8 cellular contexts compared by ENCODE assay signal in genomic region chr14:35687335-35687939, GRCh38.
DNase-seq lines count a peak whose midpoint lies in the region; ATAC-seq, FAIRE-seq and TF ChIP-seq lines count a peak whose summit lies in the region.

No MANE protein-coding gene starts in this region.

- H3K27me3 ChIP-seq in PC-9 (ENCODE audit: insufficient read depth, low read depth) (no peaks in the 10 kb centered on the region), lung (ENCODE audit: control insufficient read depth, insufficient read depth) (no peaks in the 10 kb centered on the region)

- intact Hi-C loops in PC-9 (cut with micrococcal nuclease; ENCODE audit: unreplicated experiment) = loop anchor here (10.0 kb wide), 2 partner anchors 263 to 463 kb away; no protein-coding TSS in a partner anchor

- peak; percentile 5 for DNase-seq in GM18507 (ENCODE audit: extremely low spot score, insufficient read length, low read depth)
- peak in 1 of 2 experiments; percentile 23 for DNase-seq in PC-9
- DNase-seq in choroid plexus epithelial cell (ENCODE audit: low read depth) = peak; percentile 83
- DNase-seq in lung (ENCODE audit: low spot score) = no peak
- peak; percentile 33 for DNase-seq in urothelium cell line (ENCODE audit: low spot score)

- CTCF ChIA-PET in PC-9 (lab: Charles Lee) = interaction anchor here (0.6 kb wide), 1 partner anchor 360 kb away, joined by 7 read pairs; no protein-coding TSS in a partner anchor

- FAIRE-seq in GM18507 (lab: Jason Lieb, UNC) = peak; percentile 77
- no peak for FAIRE-seq in urothelium cell line (lab: Jason Lieb, UNC)

- ATAC-seq in lung (ENCODE audit: insufficient read depth, low FRiP score) (peak; percentile 66), HG03457 (IDR thresholded peaks at IDR 0.05; ENCODE audit: unreplicated experiment) (no peak)

- H3K36me3 ChIP-seq in PC-9 (ENCODE audit: low read depth) = no peaks in the 10 kb centered on the region
- peaks cover 5 to 12% of the 10 kb centered on the region in 2 donors for H3K36me3 ChIP-seq in lung (ENCODE audit: control insufficient read depth in 2 of 2, insufficient read depth in 2 of 2, low read length in 2 of 2)

- no peak overlapping the region for H3K27ac ChIP-seq in C4-2B
- H3K27ac ChIP-seq in PC-9 = no peak overlapping the region
- H3K27ac ChIP-seq in lung (ENCODE audit: low read depth in 1 of 2, low read length in 1 of 2) = no peak overlapping the region

- no peak overlapping the region for H2AFZ ChIP-seq in PC-9

- no peaks in the 10 kb centered on the region; the same call in 1 of the 2 replicates for H3F3A ChIP-seq in PC-9 (ENCODE audit: insufficient read depth, low read depth)

- 12 to 24% methylated on average over 1 of the region's 1 CpG for WGBS in lung, 2 donors

- TF ChIP-seq CTCF in C4-2B (conservative IDR thresholded peaks at IDR 0.05) = peak; percentile 98
- peak; percentile 94 for TF ChIP-seq CTCF in LNCAP (IDR thresholded peaks at IDR 0.05)
- peak; percentile 85 for TF ChIP-seq CTCF in PC-9 (conservative IDR thresholded peaks at IDR 0.05)
- TF ChIP-seq CTCF in choroid plexus epithelial cell (conservative IDR thresholded peaks at IDR 0.05; ENCODE audit: low read depth, low read length) = peak; percentile 87
- peak; percentile 62 for TF ChIP-seq CTCF in lung (IDR thresholded peaks at IDR 0.05; ENCODE audit: control extremely low read depth, extremely low read depth)

- H3K4me1 ChIP-seq in PC-9 (replicated peaks; ENCODE audit: insufficient read depth) (no peaks in the 10 kb centered on the region), lung (ENCODE audit: control insufficient read depth in 2 of 2, insufficient read depth in 2 of 2, low read length in 2 of 2) (no peaks in the 10 kb centered on the region)

- H3K9me3 ChIP-seq in PC-9 (ENCODE audit: insufficient read depth, low read depth) (no peaks in the 10 kb centered on the region), lung (ENCODE audit: control insufficient read depth in 2 of 2, insufficient read depth in 1 of 2, low read length in 1 of 2) (no peaks in the 10 kb centered on the region)

- no peaks in the 10 kb centered on the region for H4K20me1 ChIP-seq in PC-9 (ENCODE audit: insufficient read depth)

- H3K79me2 ChIP-seq in PC-9 (ENCODE audit: low read depth) = no peaks in the 10 kb centered on the region

- no TSS peak for BruUV-seq in PC-9 (replicated peaks; lab: Mats Ljungman, UMichigan)

- POLR2A ChIA-PET in PC-9 (lab: Charles Lee; ENCODE audit: unreplicated experiment) = no interaction called here

- H3K4me3 ChIP-seq in PC-9 = no peak overlapping the region
- no peak overlapping the region for H3K4me3 ChIP-seq in choroid plexus epithelial cell (ENCODE audit: low read depth, low read length)
- H3K4me3 ChIP-seq in lung = no peak overlapping the region

- no peaks in the 10 kb centered on the region for H3K9me2 ChIP-seq in PC-9 (ENCODE audit: insufficient read depth)

- no peak overlapping the region for H3K4me2 ChIP-seq in PC-9
